8 cellular contexts compared by ENCODE assay signal in genomic region chr1:87329051-87329755, GRCh38. TPM values are rescaled to one million over a fixed set of nuclear protein-coding genes. Genes with fewer than 3 reads are reported as not detected.
A peak's percentile ranks its signal among the peaks of the same experiment; 100 is the strongest.
DNase-seq lines count a peak whose midpoint lies in the region; ATAC-seq and TF ChIP-seq lines count a peak whose summit lies in the region.

No MANE protein-coding gene starts in this region.

- ATAC-seq in GM21390 (IDR thresholded peaks at IDR 0.05; ENCODE audit: unreplicated experiment), result no peak
- ATAC-seq in HG03520 (IDR thresholded peaks at IDR 0.05; ENCODE audit: unreplicated experiment), result no peak

- H3K9me3 ChIP-seq in Loucy (ENCODE audit: insufficient read depth, low read depth, low read length), result no peaks in the 10 kb centered on the region

- peak overlapping the region; percentile 97 for H3K27ac Mint-ChIP-seq in chondrocyte (ENCODE audit: unreplicated experiment)

- no peaks in the 10 kb centered on the region for H3F3A ChIP-seq in Loucy (ENCODE audit: low read depth)

- H3K4me2 ChIP-seq in Loucy (ENCODE audit: low read depth, low read length, poor library complexity, severe bottlenecking), result peak overlapping the region; percentile 89

- peak overlapping the region; percentile 79 for H3K9ac ChIP-seq in Loucy (ENCODE audit: low read depth, low read length, poor library complexity, severe bottlenecking)

- H4K20me1 ChIP-seq in Loucy (ENCODE audit: insufficient read depth, low read length, poor library complexity, severe bottlenecking), result peaks cover 5% of the 10 kb centered on the region

- no peak for TF ChIP-seq CTCF in Loucy (conservative IDR thresholded peaks at IDR 0.05; ENCODE audit: low read length)
- TF ChIP-seq CTCF in VCaP (conservative IDR thresholded peaks at IDR 0.05), result no peak
- no peak for TF ChIP-seq CTCF in chondrocyte (IDR thresholded peaks at IDR 0.05)

- H3K27ac ChIP-seq in VCaP, result peak overlapping the region; percentile 91

- H3K27me3 Mint-ChIP-seq in chondrocyte (ENCODE audit: low read depth), result no peaks in the 10 kb centered on the region

- H3K36me3 ChIP-seq in Loucy (ENCODE audit: insufficient read depth, low read length), result no peaks in the 10 kb centered on the region

- H3K4me1 Mint-ChIP-seq in chondrocyte (ENCODE audit: low read depth), result peaks cover 38% of the 10 kb centered on the region

- no peaks in the 10 kb centered on the region for H3K36me3 Mint-ChIP-seq in chondrocyte (ENCODE audit: low read depth)

- H3K4me3 Mint-ChIP-seq in chondrocyte (ENCODE audit: unreplicated experiment), result peak overlapping the region; percentile 88

- H2AFZ ChIP-seq in Loucy (ENCODE audit: low read length), result 0 out of 2 replicates have a peak overlapping the region, but pooled peaks have one; percentile 48

- DNase-seq in GDM1 (lab: John Stamatoyannopoulos, UW) (peak; percentile 17), chondrocyte (ENCODE audit: low spot score) (no peak), islet precursor cell (peak; percentile 75)
- peak; percentile 29 for DNase-seq in stimulated activated CD4-positive, alpha-beta T cell treated with anti-CD3 and anti-CD28 coated beads, Interleukin-12 subunit alpha, Interleukin-12 subunit beta, amount 100 ng/mL, for 4 hours

- no peaks in the 10 kb centered on the region for H3K9me3 Mint-ChIP-seq in chondrocyte (ENCODE audit: low read depth)

- H3K9me2 ChIP-seq in Loucy (replicated peaks; ENCODE audit: low read depth, low read length), result no peaks in the 10 kb centered on the region

- H3K79me2 ChIP-seq in Loucy (ENCODE audit: insufficient read depth, low read length), result peaks cover 33% of the 10 kb centered on the region

- H3K27me3 ChIP-seq in Loucy (ENCODE audit: insufficient read depth, low read length, poor library complexity, severe bottlenecking), result no peaks in the 10 kb centered on the region

- peaks cover 13% of the 10 kb centered on the region for H3K4me1 ChIP-seq in Loucy (ENCODE audit: insufficient read depth, low read length, poor library complexity, severe bottlenecking)

- peak overlapping the region; percentile 78 for H3K4me3 ChIP-seq in Loucy (ENCODE audit: low read length, poor library complexity, severe bottlenecking)

RNA-seq across cellular contexts. Expression of gene LMO4, which starts 0.5 kb away (rescaled TPM):
- 26.8 to 37.6 TPM (median 36.1 TPM) in 3 replicates for total RNA-seq in chondrocyte
